Comparison of ENCODE assay signal across 8 cellular contexts in the genomic region with DNA sequence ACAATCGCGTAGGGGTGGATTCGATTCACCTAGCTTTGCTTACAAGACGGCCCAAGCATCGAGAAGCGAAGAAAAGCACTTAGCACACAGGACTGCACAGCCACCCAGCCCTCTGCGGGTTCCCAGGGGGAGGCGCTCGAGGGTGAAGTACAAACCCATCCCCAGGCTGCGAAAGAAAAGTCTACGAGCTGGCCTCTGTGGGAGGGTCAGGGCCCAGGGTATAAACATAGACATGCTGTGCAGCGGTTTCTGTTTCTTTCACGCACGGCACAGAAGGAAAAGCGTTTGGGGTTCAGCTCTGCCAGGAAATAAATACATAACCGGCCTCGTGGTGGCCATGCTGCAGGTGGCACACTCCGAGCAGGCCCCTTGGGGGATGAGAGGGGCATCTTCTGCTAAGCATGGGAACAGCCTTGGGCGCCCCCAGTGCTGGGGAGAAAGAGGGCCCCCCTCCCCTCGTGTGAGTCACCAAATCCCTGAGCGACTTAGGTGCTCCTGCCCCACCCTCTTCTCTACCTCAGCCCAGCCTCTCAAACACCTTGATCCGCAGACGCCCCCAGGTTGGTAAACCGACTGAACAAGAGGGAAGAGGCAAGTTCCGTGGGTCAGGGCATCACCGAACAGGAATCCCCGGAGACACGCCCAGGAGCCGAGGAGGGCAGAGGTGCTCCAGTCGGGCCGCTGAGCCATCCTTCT.
A peak's percentile ranks its signal among the peaks of the same experiment; 100 is the strongest.
DNase-seq lines count a peak whose midpoint lies in the region; ATAC-seq and TF ChIP-seq lines count a peak whose summit lies in the region.

No MANE protein-coding gene starts in this region.

- H3K27ac ChIP-seq in GM23338 (ENCODE audit: low read depth) = peak overlapping the region; percentile 22; the same call in 1 of the 2 replicates

- H3K27ac Mint-ChIP-seq in GM23338 = no peak overlapping the region

- TF ChIP-seq CTCF in GM12864 (IDR thresholded peaks at IDR 0.05; ENCODE audit: low read depth, low read length, missing control alignments) (peak; percentile 67), GM23338 (conservative IDR thresholded peaks at IDR 0.05; ENCODE audit: low read depth in 2 of 2) (peak; percentile 49 to 63)

- no peaks in the 10 kb centered on the region for H3K9me2 ChIP-seq in GM23338 (ENCODE audit: insufficient read depth)

- H3K4me1 ChIP-seq in GM23338 (ENCODE audit: insufficient read depth) = peaks cover 32% of the 10 kb centered on the region

- H3K27me3 ChIP-seq in GM23338 (ENCODE audit: insufficient read depth) = no peaks in the 10 kb centered on the region

- 0 out of 2 replicates have a peak, but pooled peaks cover 6% of the 10 kb centered on the region for H3F3A ChIP-seq in GM23338 (replicated peaks; ENCODE audit: low read depth)

- H3K4me2 ChIP-seq in GM23338 = 0 out of 2 replicates have a peak overlapping the region, but pooled peaks have one; percentile 20

- no peaks in the 10 kb centered on the region for H3K27me3 Mint-ChIP-seq in GM23338 (ENCODE audit: insufficient read depth, low read depth, poor library complexity)

- no peaks in the 10 kb centered on the region for H3K36me3 ChIP-seq in GM23338 (ENCODE audit: insufficient read depth)

- no peaks in the 10 kb centered on the region for H3K36me3 Mint-ChIP-seq in GM23338 (ENCODE audit: low read depth)

- H3K79me2 ChIP-seq in GM23338 (replicated peaks; ENCODE audit: insufficient read depth) = no peaks in the 10 kb centered on the region

- H4K20me1 ChIP-seq in GM23338 (replicated peaks; ENCODE audit: insufficient read depth) = no peaks in the 10 kb centered on the region

- peak overlapping the region; percentile 80 for H2AFZ ChIP-seq in GM23338

- H3K9me3 Mint-ChIP-seq in GM23338 = no peaks in the 10 kb centered on the region

- H3K4me1 Mint-ChIP-seq in GM23338 = peaks cover 26% of the 10 kb centered on the region

- peak; percentile 85 for ATAC-seq in GM23338

- no peak overlapping the region for H3K4me3 Mint-ChIP-seq in GM23338

- H3K4me3 ChIP-seq in GM12864 (ENCODE audit: low read depth, low read length) (peak overlapping the region; percentile 6), GM23338 (no peak overlapping the region)

- DNase-seq in GM12864 (ENCODE audit: low read depth) = peak; percentile 63
- peak; percentile 69 for DNase-seq in GM23338 (ENCODE audit: low spot score)
- peak; percentile 27 for DNase-seq in NOMO-1 treated with dmso at 0.1 percent for 144 hours (lab: John Stamatoyannopoulos, UW; ENCODE audit: unreplicated experiment)
- DNase-seq in activated naive CD4-positive, alpha-beta T cell (lab: John Stamatoyannopoulos, UW) = peak; percentile 13 to 61 (median 27)
- DNase-seq in stimulated activated CD4-positive, alpha-beta T cell treated with anti-CD3 and anti-CD28 coated beads, Interleukin-4, amount 100 ng/mL, for 1 hour = peak; percentile 74
- no peak for DNase-seq in SW480 (ENCODE audit: low spot score)
- no peak for DNase-seq in NCI-H146 treated with DMSO at 0.1 percent for 48 hours (lab: John Stamatoyannopoulos, UW; ENCODE audit: unreplicated experiment)
- no peak for DNase-seq in NCI-H187 (lab: John Stamatoyannopoulos, UW)

TF ChIP-seq in GM23338, 12 proteins besides CTCF, POLR2A, EP300 and RAD21:
- TF ChIP-seq EZH2phosphoT487 (IDR thresholded peaks at IDR 0.05; ENCODE audit: unreplicated experiment) (no peak), ZNF114 (CRISPR knock-in tag; IDR thresholded peaks at IDR 0.05) (no peak)

Comparison
In these comparisons a context has a peak if more than half of its experiments do, and no peak if none do; other contexts are left out.
1. DNase-seq: peak in GM12864 (single experiment), GM23338 (single experiment), NOMO-1 treated with dmso at 0.1 percent for 144 hours (single experiment), activated naive CD4-positive, alpha-beta T cell (4 of 4) and stimulated activated CD4-positive, alpha-beta T cell treated with anti-CD3 and anti-CD28 coated beads, Interleukin-4, amount 100 ng/mL, for 1 hour (single experiment); none in SW480 (single experiment), NCI-H146 treated with DMSO at 0.1 percent for 48 hours (single experiment) and NCI-H187 (0 of 2).